Comparison of ENCODE assay signal across 8 cellular contexts in the genomic region with DNA sequence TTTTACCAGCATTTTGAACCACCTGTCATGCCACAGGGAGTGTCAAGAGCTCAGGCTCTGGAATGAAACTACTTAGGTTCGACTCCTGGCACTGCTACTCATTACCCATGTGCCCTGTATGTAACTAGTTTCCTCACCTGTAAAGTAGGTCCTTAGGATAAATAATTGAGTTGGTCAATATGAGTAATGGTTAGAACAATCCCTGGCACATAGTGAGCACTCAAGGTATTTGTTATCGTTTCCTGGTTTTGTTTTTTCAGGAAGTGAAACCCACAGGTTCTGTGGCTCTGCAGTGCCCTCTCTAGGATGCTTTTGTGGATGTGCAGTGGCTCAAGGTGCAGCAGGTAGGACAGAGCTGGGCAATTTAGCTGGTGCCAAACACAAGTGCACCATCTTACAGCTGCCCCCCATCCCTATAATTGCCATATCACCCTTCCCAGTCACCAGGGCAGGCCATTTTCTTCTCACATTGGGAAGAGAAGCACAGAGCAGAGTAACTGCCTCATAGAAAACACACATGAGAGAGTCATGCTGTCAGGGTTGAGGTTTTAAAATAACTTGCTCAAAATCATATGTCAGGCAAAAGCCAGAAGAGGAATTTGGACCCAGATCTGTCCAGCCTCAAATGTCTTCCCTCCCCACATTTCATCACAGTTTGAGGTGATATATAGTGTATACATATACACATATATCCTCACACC.
DNase-seq lines count a peak whose midpoint lies in the region; ATAC-seq and TF ChIP-seq lines count a peak whose summit lies in the region.

No MANE protein-coding gene starts in this region.

- peak; percentile 32 for DNase-seq in activated CD8-positive, alpha-beta memory T cell treated with anti-CD3 and anti-CD28 coated beads, Interleukin-2, amount 50 U/mL, for 4 hours
- DNase-seq in activated CD8-positive, alpha-beta memory T cell treated with anti-CD3 and anti-CD28 coated beads, Interleukin-2, amount 50 U/mL, for 48 hours, result no peak
- DNase-seq in Jurkat, Clone E6-1 (ENCODE audit: low read depth, low spot score), result peak; percentile 32
- peak; percentile 18 for DNase-seq in activated effector memory CD4-positive, alpha-beta T cell treated with Interleukin-2 at 50 U/mL for 16 hours
- DNase-seq in natural killer cell (no peak), gastrocnemius medialis (no peak), head of caudate nucleus (no peak)

- TF ChIP-seq CTCF in natural killer cell (IDR thresholded peaks at IDR 0.05), result no peak
- no peak for TF ChIP-seq CTCF in gastrocnemius medialis (IDR thresholded peaks at IDR 0.05 in 4 of 5, conservative IDR thresholded peaks at IDR 0.05 in 1 of 5)

- H3K4me1 Mint-ChIP-seq in natural killer cell, result peaks cover under 1 to 7% of the 10 kb centered on the region in 2 donors

- intact Hi-C loops in natural killer cell (cut with micrococcal nuclease), result no loop called here
- intact Hi-C loops in gastrocnemius medialis (cut with DNase I; ENCODE audit: low total_unique reads), result no loop called here
- intact Hi-C loops in head of caudate nucleus (cut with DNase I), result no loop called here

- no peaks in the 10 kb centered on the region for H3K27me3 ChIP-seq in gastrocnemius medialis

- no peak for TF ChIP-seq POLR2A in gastrocnemius medialis (IDR thresholded peaks at IDR 0.05)

- H3K36me3 ChIP-seq in gastrocnemius medialis, result no peaks in the 10 kb centered on the region

- H3K9me3 ChIP-seq in gastrocnemius medialis, result no peaks in the 10 kb centered on the region

- no peaks in the 10 kb centered on the region for H3K4me1 ChIP-seq in gastrocnemius medialis

- H3K4me3 Mint-ChIP-seq in natural killer cell, result no peak overlapping the region

- peak; percentile 89 for ATAC-seq in GM21786 (IDR thresholded peaks at IDR 0.05; ENCODE audit: unreplicated experiment)
- ATAC-seq in natural killer cell, result peak; percentile 37 to 59 (median 52)
- ATAC-seq in gastrocnemius medialis, result no peak

- H3K27ac Mint-ChIP-seq in natural killer cell, result no peak overlapping the region

- no peaks in the 10 kb centered on the region for H3K36me3 Mint-ChIP-seq in natural killer cell

- in situ Hi-C loops in gastrocnemius medialis (cut with MboI; ENCODE audit: low sequenced_read_pairs in 4 of 4), result no loop called here

- H3K27ac ChIP-seq in gastrocnemius medialis, result no peak overlapping the region

- H3K9me3 Mint-ChIP-seq in natural killer cell, result no peaks in the 10 kb centered on the region

- H3K4me3 ChIP-seq in Jurkat, Clone E6-1 (ENCODE audit: low read length), result no peak overlapping the region
- no peak overlapping the region for H3K4me3 ChIP-seq in gastrocnemius medialis

- H3K27me3 Mint-ChIP-seq in natural killer cell (ENCODE audit: low read depth in 2 of 2), result no peaks in the 10 kb centered on the region

Comparison
In these comparisons a context has a peak if more than half of its experiments do, and no peak if none do; other contexts are left out.
1. DNase-seq: peak in activated CD8-positive, alpha-beta memory T cell treated with anti-CD3 and anti-CD28 coated beads, Interleukin-2, amount 50 U/mL, for 4 hours (single experiment), Jurkat, Clone E6-1 (single experiment) and activated effector memory CD4-positive, alpha-beta T cell treated with Interleukin-2 at 50 U/mL for 16 hours (single experiment); none in activated CD8-positive, alpha-beta memory T cell treated with anti-CD3 and anti-CD28 coated beads, Interleukin-2, amount 50 U/mL, for 48 hours (single experiment), natural killer cell (single experiment), gastrocnemius medialis (0 of 2) and head of caudate nucleus (0 of 42).
2. ATAC-seq: peak in GM21786 (single experiment) and natural killer cell (3 of 3); none in gastrocnemius medialis (0 of 2).